Comparison of ENCODE assay signal across 1 cellular context in genomic region chr7:99235925-99236324, GRCh38.
TF ChIP-seq lines count a peak whose summit lies in the region.

No MANE protein-coding gene starts in this region.

TF ChIP-seq in H1, 55 proteins besides CTCF, POLR2A, EP300 and RAD21:
- no peak for TF ChIP-seq GABPA (IDR thresholded peaks at IDR 0.05; ENCODE audit: borderline replicate concordance, insufficient read depth, low read length)
- TF ChIP-seq BACH1 (IDR thresholded peaks at IDR 0.05; ENCODE audit: low read length), result no peak
- TF ChIP-seq SIRT6 (IDR thresholded peaks at IDR 0.05; ENCODE audit: low read length), result no peak
- TF ChIP-seq CEBPB (IDR thresholded peaks at IDR 0.05; ENCODE audit: low read depth, low read length), result no peak
- no peak for TF ChIP-seq SP2 (IDR thresholded peaks at IDR 0.05; ENCODE audit: low read length)
- no peak for TF ChIP-seq EZH2 (IDR thresholded peaks at IDR 0.05; ENCODE audit: low read depth, low read length, severe bottlenecking)
- no peak for TF ChIP-seq MAFK (IDR thresholded peaks at IDR 0.05; ENCODE audit: low read depth, low read length)
- TF ChIP-seq JUN (IDR thresholded peaks at IDR 0.05; ENCODE audit: low read depth, low read length), result no peak
- no peak for TF ChIP-seq USF2 (IDR thresholded peaks at IDR 0.05; ENCODE audit: low read length)
- no peak for TF ChIP-seq NANOG (IDR thresholded peaks at IDR 0.05; ENCODE audit: insufficient read depth, low read depth, low read length, poor library complexity, severe bottlenecking)
- TF ChIP-seq NRF1 (IDR thresholded peaks at IDR 0.05; ENCODE audit: low read depth, low read length), result no peak
- no peak for TF ChIP-seq SP1 (IDR thresholded peaks at IDR 0.05; ENCODE audit: low read depth, low read length)
- TF ChIP-seq BCL11A (IDR thresholded peaks at IDR 0.05; ENCODE audit: low read depth in 2 of 2, low read length in 2 of 2), result no peak
- TF ChIP-seq FOSL1 (IDR thresholded peaks at IDR 0.05; ENCODE audit: insufficient read depth, low read depth, low read length), result no peak
- TF ChIP-seq TAF1 (IDR thresholded peaks at IDR 0.05; ENCODE audit: low read depth, low read length), result no peak
- no peak for TF ChIP-seq CTBP2 (IDR thresholded peaks at IDR 0.05; ENCODE audit: borderline replicate concordance, insufficient read depth, insufficient read length, low read length)
- no peak for TF ChIP-seq TEAD4 (IDR thresholded peaks at IDR 0.05; ENCODE audit: low read depth, low read length)
- no peak for TF ChIP-seq CHD7 (IDR thresholded peaks at IDR 0.05; ENCODE audit: insufficient replicate concordance, low read length)
